32 cellular contexts compared by ENCODE assay signal in genomic region chr1:178672434-178672833, GRCh38.
"Had no signal": no experiment of that assay in that cellular context is flagged by ENCODE, and none has a peak within 500 bp of the region (broad histone marks: within the 10 kb centered on the region; RNA-seq: fewer than 3 reads in every experiment).

No MANE protein-coding gene starts in this region.

- H3K27me3 ChIP-seq: adrenal gland, ascending aorta, cardiac muscle cell had no signal

- FAIRE-seq: bronchial epithelial cell, TTC549 had no signal

- H3K27ac ChIP-seq: adrenal gland, ascending aorta, cardiac muscle cell, VCaP had no signal

- H3K36me3 ChIP-seq: adrenal gland, ascending aorta, cardiac muscle cell had no signal

- H3K4me3 ChIP-seq: adrenal gland, ascending aorta, cardiac muscle cell had no signal

- DNase-seq: activated B cell treated with CpG ODN at 0.5 μM for 24 hours; activated CD4-positive, alpha-beta memory T cell treated with anti-CD3 and anti-CD28 coated beads for 36 hours; activated CD4-positive, alpha-beta T cell treated with anti-CD3 and anti-CD28 coated beads for 4 hours; activated CD4-positive, alpha-beta T cell treated with anti-CD3 and anti-CD28 coated beads, Interleukin-2, amount 10 ng/mL, durations not matched to agents 24 days and 14 days; activated CD4-positive, alpha-beta T cell treated with anti-CD3 and anti-CD28 coated beads, Interleukin-2, amount 50 U/mL, for 1 hour; activated CD4-positive, alpha-beta T cell treated with anti-CD3 and anti-CD28 coated beads, Interleukin-2, amount 50 U/mL, for 4 hours; activated CD4-positive, CD25-positive, alpha-beta regulatory T cell treated with anti-CD3 and anti-CD28 coated beads, Interleukin-2, amount 50 U/mL, for 72 hours; activated CD8-positive, alpha-beta memory T cell treated with anti-CD3 and anti-CD28 coated beads, Interleukin-2, amount 50 U/mL, for 4 hours; activated CD8-positive, alpha-beta T cell treated with anti-CD3 and anti-CD28 coated beads for 36 hours; activated effector memory CD4-positive, alpha-beta T cell treated with anti-CD3 and anti-CD28 coated beads, Interleukin-2, amount 50 U/mL, for 16 hours; activated gamma-delta T cell treated with Interleukin-2 at 50 U/mL for 16 hours; activated naive CD4-positive, alpha-beta T cell; activated naive CD4-positive, alpha-beta T cell treated with anti-CD3 and anti-CD28 coated beads for 36 hours; activated naive CD4-positive, alpha-beta T cell treated with anti-CD3 and anti-CD28 coated beads, Interleukin-2, amount 50 U/mL, for 16 hours; activated naive CD8-positive, alpha-beta T cell treated with anti-CD3 and anti-CD28 coated beads for 36 hours; activated T-cell treated with anti-CD3 and anti-CD28 coated beads for 4 hours; activated T-cell treated with anti-CD3 and anti-CD28 coated beads, Interleukin-2, amount 50 U/mL, for 1 hour; activated T-cell treated with anti-CD3 and anti-CD28 coated beads, Interleukin-2, amount 50 U/mL, for 4 hours; activated T-cell treated with anti-CD3 and anti-CD28 coated beads, Interleukin-2, amount 50 U/mL, for 72 hours; adrenal gland; amniotic stem cell; caudate nucleus; cerebellar nuclear complex; T-helper 2 cell; T-helper 9 cell had no signal

- ATAC-seq: activated CD8-positive, alpha-beta T cell treated with anti-CD3 and anti-CD28 coated beads for 36 hours; activated naive CD4-positive, alpha-beta T cell treated with anti-CD3 and anti-CD28 coated beads, Interleukin-2, amount 50 U/mL, for 72 hours; activated T-cell treated with anti-CD3 and anti-CD28 coated beads, Interleukin-2, amount 50 U/mL, for 4 hours; activated T-cell treated with anti-CD3 and anti-CD28 coated beads, Interleukin-2, amount 50 U/mL, for 72 hours; activated T-helper 17 cell treated with anti-CD3 and anti-CD28 coated beads, Interleukin-2, amount 50 U/mL, for 72 hours had no signal

- H3K4me1 ChIP-seq: adrenal gland, ascending aorta had no signal
